In genomic region chr18:76448262-76449109, GRCh38 we compare ENCODE assay signal across 10 cellular contexts. TPM values are rescaled to one million over a fixed set of nuclear protein-coding genes. Genes with fewer than 3 reads are reported as not detected.
DNase-seq lines count a peak whose midpoint lies in the region; ATAC-seq lines count a peak whose summit lies in the region.
"Had no signal": no experiment of that assay in that cellular context is flagged by ENCODE, and none has a peak within 500 bp of the region (broad histone marks: within the 10 kb centered on the region; RNA-seq: fewer than 3 reads in every experiment).

No MANE protein-coding gene starts in this region.

- POLR2A ChIA-PET in naive thymus-derived CD4-positive, alpha-beta T cell (lab: Charles Lee): no interaction called here
- POLR2A ChIA-PET in activated CD4-positive, alpha-beta T cell treated with anti-CD3 and anti-CD28 coated beads for 36 hours (lab: Charles Lee): no interaction called here

- peaks cover 3% of the 10 kb centered on the region for H3K36me3 Mint-ChIP-seq in activated T-cell treated with anti-CD3 and anti-CD28 coated beads, Interleukin-2, amount 50 U/mL, for 24 hours (ENCODE audit: low read depth)
- H3K36me3 Mint-ChIP-seq in naive thymus-derived CD4-positive, alpha-beta T cell: peaks cover 0 to 6% (median 0%) of the 10 kb centered on the region in 5 donors
- no peaks in the 10 kb centered on the region for H3K36me3 Mint-ChIP-seq in activated CD4-positive, alpha-beta T cell treated with anti-CD3 and anti-CD28 coated beads for 36 hours (ENCODE audit: low read depth)

- CTCF ChIA-PET in naive thymus-derived CD4-positive, alpha-beta T cell (lab: Charles Lee): no interaction called here
- CTCF ChIA-PET in activated CD4-positive, alpha-beta T cell treated with anti-CD3 and anti-CD28 coated beads for 36 hours (lab: Charles Lee): no interaction called here

- H3K4me3 Mint-ChIP-seq in activated T-cell treated with anti-CD3 and anti-CD28 coated beads, Interleukin-2, amount 50 U/mL, for 24 hours: no peak overlapping the region
- peak overlapping the region in 5 of 10 donors; percentile 3 to 40 (median 16) for H3K4me3 Mint-ChIP-seq in naive thymus-derived CD4-positive, alpha-beta T cell
- no peak overlapping the region for H3K4me3 Mint-ChIP-seq in activated CD4-positive, alpha-beta T cell treated with anti-CD3 and anti-CD28 coated beads for 36 hours

- ATAC-seq in naive thymus-derived CD4-positive, alpha-beta T cell: peak; percentile 59
- no peak for ATAC-seq in activated CD4-positive, alpha-beta T cell treated with anti-CD3 and anti-CD28 coated beads for 36 hours
- ATAC-seq: activated CD4-positive, CD25-positive, alpha-beta regulatory T cell treated with anti-CD3 and anti-CD28 coated beads, Interleukin-2, amount 50 U/mL, for 24 hours had no signal

- no peaks in the 10 kb centered on the region for H3K36me3 ChIP-seq in naive thymus-derived CD4-positive, alpha-beta T cell (ENCODE audit: control insufficient read depth in 2 of 3, insufficient read depth in 3 of 3, low read length in 3 of 3)

- H3K27ac Mint-ChIP-seq in activated T-cell treated with anti-CD3 and anti-CD28 coated beads, Interleukin-2, amount 50 U/mL, for 24 hours: no peak overlapping the region
- H3K27ac Mint-ChIP-seq in naive thymus-derived CD4-positive, alpha-beta T cell: peak overlapping the region in 4 of 9 donors; percentile 8 to 77 (median 42)
- no peak overlapping the region for H3K27ac Mint-ChIP-seq in activated CD4-positive, alpha-beta T cell treated with anti-CD3 and anti-CD28 coated beads for 36 hours

- no peaks in the 10 kb centered on the region for H3K9me3 ChIP-seq in naive thymus-derived CD4-positive, alpha-beta T cell (ENCODE audit: control insufficient read depth in 2 of 3, low read length in 3 of 3)

- H3K4me1 Mint-ChIP-seq in activated T-cell treated with anti-CD3 and anti-CD28 coated beads, Interleukin-2, amount 50 U/mL, for 24 hours (ENCODE audit: low read depth): peaks cover 55% of the 10 kb centered on the region
- H3K4me1 Mint-ChIP-seq in naive thymus-derived CD4-positive, alpha-beta T cell: peaks cover 9 to 72% (median 60%) of the 10 kb centered on the region in 7 donors
- peaks cover 39% of the 10 kb centered on the region for H3K4me1 Mint-ChIP-seq in activated CD4-positive, alpha-beta T cell treated with anti-CD3 and anti-CD28 coated beads for 36 hours

- peaks cover 0 to 19% of the 10 kb centered on the region in 2 donors for H3K4me1 ChIP-seq in naive thymus-derived CD4-positive, alpha-beta T cell (ENCODE audit: control insufficient read depth in 2 of 2, insufficient read depth in 2 of 2, low read length in 2 of 2)

- H3K27me3 Mint-ChIP-seq in activated T-cell treated with anti-CD3 and anti-CD28 coated beads, Interleukin-2, amount 50 U/mL, for 24 hours: peaks cover 7% of the 10 kb centered on the region
- H3K27me3 Mint-ChIP-seq in naive thymus-derived CD4-positive, alpha-beta T cell: peaks cover 0 to 38% (median 0%) of the 10 kb centered on the region in 5 donors
- H3K27me3 Mint-ChIP-seq in activated CD4-positive, alpha-beta T cell treated with anti-CD3 and anti-CD28 coated beads for 36 hours: peaks cover 7% of the 10 kb centered on the region

- DNase-seq in activated T-cell treated with anti-CD3 and anti-CD28 coated beads, Interleukin-2, amount 50 U/mL, for 24 hours: peak; percentile 21
- DNase-seq in activated T-cell treated with anti-CD3 and anti-CD28 coated beads for 4 hours (no peak), ureter (ENCODE audit: low spot score) (peak; percentile 38), nucleus accumbens (lab: John Stamatoyannopoulos, UW) (no peak), NCI-H2029 (lab: John Stamatoyannopoulos, UW) (no peak)
- no peak for DNase-seq in naive thymus-derived CD4-positive, alpha-beta T cell
- DNase-seq in activated CD4-positive, alpha-beta T cell treated with anti-CD3 and anti-CD28 coated beads for 36 hours: no peak
- DNase-seq: NCI-H2029 treated with DMSO at 0.1 percent for 48 hours had no signal

- H3K9me3 Mint-ChIP-seq in activated T-cell treated with anti-CD3 and anti-CD28 coated beads, Interleukin-2, amount 50 U/mL, for 24 hours: no peaks in the 10 kb centered on the region
- H3K9me3 Mint-ChIP-seq in naive thymus-derived CD4-positive, alpha-beta T cell: no peaks in the 10 kb centered on the region
- H3K9me3 Mint-ChIP-seq in activated CD4-positive, alpha-beta T cell treated with anti-CD3 and anti-CD28 coated beads for 36 hours (ENCODE audit: low read depth): no peaks in the 10 kb centered on the region

- no peak overlapping the region for H3K4me3 ChIP-seq in naive thymus-derived CD4-positive, alpha-beta T cell (ENCODE audit: low read length)

- no peaks in the 10 kb centered on the region for H3K27me3 ChIP-seq in naive thymus-derived CD4-positive, alpha-beta T cell (ENCODE audit: control insufficient read depth in 2 of 2, insufficient read depth in 2 of 2, low read length in 2 of 2)

- intact Hi-C loops in naive thymus-derived CD4-positive, alpha-beta T cell (cut with micrococcal nuclease): no loop called here
- intact Hi-C loops in activated CD4-positive, alpha-beta T cell treated with anti-CD3 and anti-CD28 coated beads for 36 hours (cut with DNase I, micrococcal nuclease): no loop called here

- peak overlapping the region; percentile 10 for H3K27ac ChIP-seq in cingulate gyrus (ENCODE audit: low read depth, low read length)
- no peak overlapping the region for H3K27ac ChIP-seq in naive thymus-derived CD4-positive, alpha-beta T cell (ENCODE audit: low read depth, low read length)

RNA-seq across cellular contexts. Expression of gene ZNF516, which starts 46.6 kb away (rescaled TPM):
- total RNA-seq in naive thymus-derived CD4-positive, alpha-beta T cell: 10 to 100 TPM in 4 of 5 experiments, 1 to 10 TPM in 1; 1.9 to 60.4 (median 22.6) TPM
- 1 to 10 TPM; 3.5 to 5.4 TPM for polyA plus RNA-seq in naive thymus-derived CD4-positive, alpha-beta T cell
- total RNA-seq in ureter: 75.6 TPM
- 1 to 10 TPM; 6.8 to 9.9 TPM for total RNA-seq in activated CD4-positive, alpha-beta T cell treated with anti-CD3 and anti-CD28 coated beads for 36 hours

Comparison
In these comparisons a context has a peak if more than half of its experiments do, and no peak if none do; other contexts are left out.
1. DNase-seq: peak in activated T-cell treated with anti-CD3 and anti-CD28 coated beads, Interleukin-2, amount 50 U/mL, for 24 hours (single experiment) and ureter (single experiment); none in activated T-cell treated with anti-CD3 and anti-CD28 coated beads for 4 hours (single experiment), naive thymus-derived CD4-positive, alpha-beta T cell (0 of 9), activated CD4-positive, alpha-beta T cell treated with anti-CD3 and anti-CD28 coated beads for 36 hours (single experiment), nucleus accumbens (0 of 56) and NCI-H2029 (single experiment).